ENCODE assay signal across 17 cellular contexts in genomic region chr2:204487447-204488229, GRCh38. TPM values are rescaled to one million over a fixed set of nuclear protein-coding genes. Genes with fewer than 3 reads are reported as not detected.
DNase-seq lines count a peak whose midpoint lies in the region; ATAC-seq and TF ChIP-seq lines count a peak whose summit lies in the region.
"Had no signal": no experiment of that assay in that cellular context is flagged by ENCODE, and none has a peak within 500 bp of the region (broad histone marks: within the 10 kb centered on the region; RNA-seq: fewer than 3 reads in every experiment).

No MANE protein-coding gene starts in this region.

- H3K4me3 ChIP-seq in adipocyte (ENCODE audit: low read length) = no peak overlapping the region
- no peak overlapping the region for H3K4me3 ChIP-seq in fibroblast of lung (replicated peaks in 1 of 4; ENCODE audit: control extremely low read depth in 1 of 4, insufficient read depth in 1 of 4, low read depth in 3 of 4, low read length in 4 of 4)
- no peak overlapping the region for H3K4me3 ChIP-seq in osteoblast (ENCODE audit: insufficient read depth, low read length)
- H3K4me3 ChIP-seq: GM23338 had no signal

- ATAC-seq in HG03520 (IDR thresholded peaks at IDR 0.05; ENCODE audit: unreplicated experiment) = no peak
- ATAC-seq: GM23338 had no signal

- peak; percentile 75 for DNase-seq in EL
- DNase-seq in adipocyte (ENCODE audit: low read depth) = peak; percentile 62
- peak; percentile 47 to 68 for DNase-seq in fibroblast of lung (ENCODE audit: low read depth in 2 of 2)
- no peak for DNase-seq in osteoblast (ENCODE audit: insufficient read length, low spot score, missing footprints)
- no peak for DNase-seq in T-helper 2 cell
- no peak for DNase-seq in NCI-H446 treated with DMSO at 0.1 percent for 48 hours (lab: John Stamatoyannopoulos, UW)
- no peak for DNase-seq in NCI-H2107 (lab: John Stamatoyannopoulos, UW)
- DNase-seq: Calu3; CD4-positive, CD25-positive, alpha-beta regulatory T cell; NCI-H1436; NCI-H2029 treated with DMSO at 0.1 percent for 48 hours; NCI-H2227 treated with DMSO at 0.1 percent for 48 hours; NCI-H526 treated with DMSO at 0.1 percent for 48 hours; SIG-M5 had no signal

- H3K9me3 ChIP-seq in adipocyte (ENCODE audit: control insufficient read depth, low read length) (no peaks in the 10 kb centered on the region), fibroblast of lung (ENCODE audit: control insufficient read depth, insufficient read depth, low read depth, low read length) (no peaks in the 10 kb centered on the region), osteoblast (ENCODE audit: low read depth, low read length) (no peaks in the 10 kb centered on the region)

- H3K4me1 ChIP-seq in adipocyte (ENCODE audit: control insufficient read depth, insufficient read depth, low read length) (peaks cover 17% of the 10 kb centered on the region), fibroblast of lung (ENCODE audit: control insufficient read depth, extremely low read depth, insufficient read depth, low read length) (peaks cover 4% of the 10 kb centered on the region), osteoblast (ENCODE audit: insufficient read depth, low read length) (peaks cover 7% of the 10 kb centered on the region)

- H3K4me2 ChIP-seq in fibroblast of lung (ENCODE audit: extremely low read depth, insufficient read depth, low read length) = no peak overlapping the region
- no peak overlapping the region for H3K4me2 ChIP-seq in osteoblast (ENCODE audit: insufficient read depth, low read length)
- H3K4me2 ChIP-seq: GM23338 had no signal

- H3K27me3 ChIP-seq in adipocyte (replicated peaks; ENCODE audit: control insufficient read depth, insufficient read depth, low read length) = no peaks in the 10 kb centered on the region
- H3K27me3 ChIP-seq in fibroblast of lung (ENCODE audit: control insufficient read depth, insufficient read depth, low read length) = no peaks in the 10 kb centered on the region
- H3K27me3 ChIP-seq in osteoblast (ENCODE audit: insufficient read depth, low read length) = no peaks in the 10 kb centered on the region

- TF ChIP-seq CTCF in fibroblast of lung (conservative IDR thresholded peaks at IDR 0.05 in 1 of 2, IDR thresholded peaks at IDR 0.05 in 1 of 2; ENCODE audit: low read depth in 1 of 2, low read length in 2 of 2) (no peak), osteoblast (IDR thresholded peaks at IDR 0.05; ENCODE audit: extremely low read depth, low read depth, low read length) (no peak)

- H2AFZ ChIP-seq in fibroblast of lung (ENCODE audit: low read length) (no peak overlapping the region), osteoblast (ENCODE audit: low read length) (no peak overlapping the region)
- H2AFZ ChIP-seq: GM23338 had no signal

- no peaks in the 10 kb centered on the region for H3K79me2 ChIP-seq in fibroblast of lung (ENCODE audit: control insufficient read depth, insufficient read depth, low read length)
- H3K79me2 ChIP-seq in osteoblast (ENCODE audit: insufficient read depth, low read length) = no peaks in the 10 kb centered on the region

- H4K20me1 ChIP-seq in fibroblast of lung (ENCODE audit: control insufficient read depth, extremely low read depth, insufficient read depth, low read length) (no peaks in the 10 kb centered on the region), osteoblast (ENCODE audit: insufficient read depth, low read length) (no peaks in the 10 kb centered on the region)

- H3K36me3 ChIP-seq in adipocyte (ENCODE audit: control insufficient read depth, insufficient read depth, low read length, severe bottlenecking) (no peaks in the 10 kb centered on the region), fibroblast of lung (ENCODE audit: control insufficient read depth, insufficient read depth, low read length) (no peaks in the 10 kb centered on the region), osteoblast (ENCODE audit: insufficient read depth, low read length) (no peaks in the 10 kb centered on the region)

- H3K9ac ChIP-seq in adipocyte (ENCODE audit: low read length) (no peak overlapping the region), fibroblast of lung (ENCODE audit: insufficient read depth, low read length) (no peak overlapping the region)

- H3K27ac ChIP-seq in fibroblast of lung (ENCODE audit: insufficient read depth, low read length) = peak overlapping the region; percentile 16
- peak overlapping the region; percentile 43 for H3K27ac ChIP-seq in osteoblast (ENCODE audit: low read depth, low read length)

RNA-seq across cellular contexts. Expression of gene PARD3B, which starts 57.6 kb away (rescaled TPM):
- 14.9 and 20.6 TPM in 2 replicates for total RNA-seq in fibroblast of lung
- polyA plus RNA-seq in fibroblast of lung = 4.8 and 7.4 TPM in 2 replicates
- 5.2 and 8.8 TPM in 2 replicates for polyA plus RNA-seq in fibroblast of lung (2012)
- polyA minus RNA-seq in fibroblast of lung (ENCODE audit: low replicate concordance) = 9.0 and 11.9 TPM in 2 replicates
- 20.3 and 22.4 TPM in 2 replicates for total RNA-seq in osteoblast
- total RNA-seq: OCI-LY7 had no signal

Comparison
In these comparisons a context has a peak if more than half of its experiments do, and no peak if none do; other contexts are left out.
1. DNase-seq: peak in EL (single experiment), adipocyte (single experiment) and fibroblast of lung (2 of 2); none in osteoblast (single experiment), T-helper 2 cell (0 of 5), NCI-H446 treated with DMSO at 0.1 percent for 48 hours (single experiment) and NCI-H2107 (single experiment).